Comparison of ENCODE assay signal across 8 cellular contexts in genomic region chr12:93399183-93399863, GRCh38. TPM values are rescaled to one million over a fixed set of nuclear protein-coding genes. Genes with fewer than 3 reads are reported as not detected.
DNase-seq lines count a peak whose midpoint lies in the region; ATAC-seq, FAIRE-seq and TF ChIP-seq lines count a peak whose summit lies in the region.
"Not testable (repeated sequence)": the region's sequence is repeated elsewhere in the genome, so short reads cannot be mapped to it uniquely, and the experiment has no call there.

No MANE protein-coding gene starts in this region.

- TF ChIP-seq POLR2A in H1 (IDR thresholded peaks at IDR 0.05; ENCODE audit: control extremely low read depth in 1 of 2, low read depth in 2 of 2, low read length in 2 of 2) = not testable (repeated sequence)

- not testable (repeated sequence) for H4K8ac ChIP-seq in H1 (ENCODE audit: extremely low read depth, insufficient read depth, low read length)

- not testable (repeated sequence) for H2AFZ ChIP-seq in H1 (ENCODE audit: low read length)

- H3K4me1 ChIP-seq in H1 (replicated peaks in 1 of 4; ENCODE audit: control insufficient read depth in 3 of 4, insufficient read depth in 4 of 4, low read length in 3 of 4) = not testable (repeated sequence)

- not testable (repeated sequence) for H3K14ac ChIP-seq in H1 (ENCODE audit: insufficient read length)

- TF ChIP-seq RAD21 in H1 (IDR thresholded peaks at IDR 0.05 in 1 of 2, conservative IDR thresholded peaks at IDR 0.05 in 1 of 2; ENCODE audit: low read depth in 2 of 2, low read length in 2 of 2) = not testable (repeated sequence)

- H3K4ac ChIP-seq in H1 (replicated peaks; ENCODE audit: insufficient read length, low read depth, low read length) = not testable (repeated sequence)

- H3K9me3 ChIP-seq in T-helper 17 cell (ENCODE audit: control insufficient read depth, low read length, poor library complexity, severe bottlenecking); H1 (ENCODE audit: insufficient read depth in 2 of 2, low read depth in 1 of 2, low read length in 1 of 2): not testable (repeated sequence)

- H3K4me1 Mint-ChIP-seq in T-helper 17 cell, memory B cell: not testable (repeated sequence)

- H3K4me3 ChIP-seq in H1 (ENCODE audit: extremely low read depth in 1 of 4, insufficient read depth in 2 of 4, low read depth in 3 of 4, low read length in 4 of 4) = not testable (repeated sequence)

- H3K27ac ChIP-seq in H1 (ENCODE audit: low read depth, low read length) = not testable (repeated sequence)

- H3K56ac ChIP-seq in H1 (replicated peaks; ENCODE audit: insufficient read length, low read depth, low read length) = not testable (repeated sequence)

- not testable (repeated sequence) for DNase-seq in T-helper 17 cell; H1 (ENCODE audit: low read depth in 1 of 2, low spot score in 2 of 2); memory B cell (ENCODE audit: low spot score in 2 of 2)

- no CpG with 5 or more reads among the region's 5 CpGs for WGBS in H1 (ENCODE audit: extremely low coverage in 1 of 2, insufficient coverage in 1 of 2, insufficient read length in 1 of 2, insufficient replicate concordance in 2 of 2, low coverage in 1 of 2, low lambda C conversion rate in 2 of 2, missing lambda C conversion rate in 1 of 2), 2 experiments

- ATAC-seq in GM18909 (IDR thresholded peaks at IDR 0.05; ENCODE audit: poor library complexity, unreplicated experiment) = peak; percentile 84
- ATAC-seq in GM21526 (IDR thresholded peaks at IDR 0.05; ENCODE audit: low FRiP score, unreplicated experiment) = peak; percentile 78
- ATAC-seq in HG02884 (IDR thresholded peaks at IDR 0.05; ENCODE audit: unreplicated experiment) = peak; percentile 84
- peak; percentile 89 for ATAC-seq in HG03432 (IDR thresholded peaks at IDR 0.05; ENCODE audit: unreplicated experiment)
- ATAC-seq in T-helper 17 cell = peak; percentile 99
- peak; percentile 100 for ATAC-seq in memory B cell (ENCODE audit: low read depth)

- not testable (repeated sequence) for H3K36me3 Mint-ChIP-seq in T-helper 17 cell (ENCODE audit: low read depth); memory B cell

- H2BK5ac ChIP-seq in H1 (ENCODE audit: low read depth, low read length) = not testable (repeated sequence)

- H3K9me3 Mint-ChIP-seq in memory B cell = not testable (repeated sequence)

- H2AK5ac ChIP-seq in H1 (ENCODE audit: low read depth, low read length) = not testable (repeated sequence)

- not testable (repeated sequence) for TF ChIP-seq EP300 in H1 (IDR thresholded peaks at IDR 0.05; ENCODE audit: borderline replicate concordance in 1 of 2, low read depth in 2 of 2, low read length in 2 of 2)

- H4K20me1 ChIP-seq in H1 (replicated peaks in 1 of 2; ENCODE audit: control insufficient read depth in 1 of 2, insufficient read depth in 2 of 2, low read length in 2 of 2) = not testable (repeated sequence)

- H4K91ac ChIP-seq in H1 (replicated peaks; ENCODE audit: insufficient read length, low read length) = not testable (repeated sequence)

- H3K4me3 Mint-ChIP-seq in T-helper 17 cell, memory B cell: not testable (repeated sequence)

- H3K23me2 ChIP-seq in H1 (ENCODE audit: low read depth, low read length) = not testable (repeated sequence)

- not testable (repeated sequence) for H2BK120ac ChIP-seq in H1 (replicated peaks; ENCODE audit: low read depth, low read length)

- H3K27ac Mint-ChIP-seq in T-helper 17 cell = not testable (repeated sequence)
- peak overlapping the region; percentile 63 for H3K27ac Mint-ChIP-seq in memory B cell

- not testable (repeated sequence) for H2BK12ac ChIP-seq in H1 (ENCODE audit: low read depth, low read length)

- POLR2A ChIA-PET in H1 (lab: Charles Lee; ENCODE audit: partially characterized antibody) = not testable (repeated sequence)

- H3K79me2 ChIP-seq in H1 (ENCODE audit: control insufficient read depth in 1 of 2, insufficient read depth in 2 of 2, low read length in 2 of 2) = not testable (repeated sequence)

- H3K9ac ChIP-seq in H1 (replicated peaks in 1 of 4; ENCODE audit: extremely low read depth in 1 of 4, low read depth in 3 of 4, low read length in 3 of 4) = not testable (repeated sequence)

- H4K5ac ChIP-seq in H1 (ENCODE audit: insufficient read length, low read depth, low read length) = not testable (repeated sequence)

- H2BK20ac ChIP-seq in H1 (ENCODE audit: low read length) = not testable (repeated sequence)

- H3K27me3 ChIP-seq in H1 (replicated peaks in 1 of 4; ENCODE audit: control insufficient read depth in 3 of 4, extremely low read depth in 1 of 4, insufficient read depth in 3 of 4, low read length in 3 of 4) = not testable (repeated sequence)

- not testable (repeated sequence) for H3K27me3 Mint-ChIP-seq in T-helper 17 cell, memory B cell

- FAIRE-seq in A204.1 (lab: Jason Lieb, UNC) = peak; percentile 99
- peak; percentile 100 for FAIRE-seq in H1 (lab: Jason Lieb, UNC)

- peaks cover 0 to 23% (median 16%) of the 10 kb centered on the region in 4 experiments; a peak in 4 of 8 replicates for H3K36me3 ChIP-seq in H1 (ENCODE audit: control insufficient read depth in 2 of 4, insufficient read depth in 4 of 4, low read length in 3 of 4)

- H3K79me1 ChIP-seq in H1 (ENCODE audit: low read depth, low read length) = not testable (repeated sequence)

- H3K23ac ChIP-seq in H1 (ENCODE audit: insufficient read length) = not testable (repeated sequence)

- not testable (repeated sequence) for H3K4me2 ChIP-seq in H1 (ENCODE audit: insufficient read depth in 1 of 2, low read depth in 2 of 2, low read length in 2 of 2)

- H3K18ac ChIP-seq in H1 (ENCODE audit: extremely low read depth, low read length) = not testable (repeated sequence)

- H2BK15ac ChIP-seq in H1 (ENCODE audit: low read length) = not testable (repeated sequence)

- CTCF ChIA-PET in H1 (lab: Charles Lee; ENCODE audit: partially characterized antibody) = interaction anchor here (0.8 to 1.2 kb wide), 2 partner anchors 13 to 20 kb away, joined by 4 to 6 read pairs; no protein-coding TSS in a partner anchor

- not testable (repeated sequence) for TF ChIP-seq CTCF in H1 (IDR thresholded peaks at IDR 0.05; ENCODE audit: control extremely low read depth in 1 of 3, insufficient read depth in 1 of 3, low read depth in 1 of 3, low read length in 3 of 3)

RNA-seq across cellular contexts. Expression of gene NUDT4, which starts 21.6 kb away (rescaled TPM):
- 10 to 100 TPM; 60.4 to 78.8 TPM for total RNA-seq in T-helper 17 cell
- 61.0 and 71.7 TPM in 2 replicates for total RNA-seq in H1 (2021; fragmentation: NEBNext Ultra II Directional; extraction: Animal tissue kit (Norgen Biotek cat#: 25700))
- polyA plus RNA-seq in H1 (2011; rRNA removed) = 12.9 and 17.3 TPM in 2 replicates
- polyA plus RNA-seq in H1 (2011; cell fraction: cytosol; rRNA removed) = 20.1 TPM
- polyA plus RNA-seq in H1 (2011; cell fraction: nucleus; rRNA removed) = 5.8 TPM
- 15.0 to 31.6 TPM (median 17.9 TPM) in 4 replicates for polyA plus RNA-seq in H1 (2012, experiment 1 of 2)
- 8.7 TPM for polyA plus RNA-seq in H1 (2012, experiment 2 of 2)
- polyA plus RNA-seq in H1 (2013, experiment 1 of 2) = 31.7 TPM
- polyA plus RNA-seq in H1 (2013, experiment 2 of 2) = 32.7 TPM
- polyA minus RNA-seq in H1 (2011; rRNA and poly(A)+ RNA removed) = 17.9 and 19.2 TPM in 2 replicates
- 26.9 TPM for polyA minus RNA-seq in H1 (2011; cell fraction: cytosol; rRNA and poly(A)+ RNA removed)
- 18.6 TPM for polyA minus RNA-seq in H1 (2011; cell fraction: nucleus; rRNA and poly(A)+ RNA removed)

RNA-seq across cellular contexts. Expression of gene UBE2N, which starts 42.4 kb away (rescaled TPM):
- 10 to 100 TPM; 94.1 to 99.6 TPM for total RNA-seq in T-helper 17 cell
- total RNA-seq in H1 (2021; fragmentation: NEBNext Ultra II Directional; extraction: Animal tissue kit (Norgen Biotek cat#: 25700)) = 215 and 225 TPM in 2 replicates
- 62.1 and 108 TPM in 2 replicates for polyA plus RNA-seq in H1 (2011; rRNA removed)
- 130 TPM for polyA plus RNA-seq in H1 (2011; cell fraction: cytosol; rRNA removed)
- polyA plus RNA-seq in H1 (2011; cell fraction: nucleus; rRNA removed) = 132 TPM
- 210 to 347 TPM (median 221 TPM) in 4 replicates for polyA plus RNA-seq in H1 (2012, experiment 1 of 2)
- 28.2 TPM for polyA plus RNA-seq in H1 (2012, experiment 2 of 2)
- polyA plus RNA-seq in H1 (2013, experiment 1 of 2) = 181 TPM
- polyA plus RNA-seq in H1 (2013, experiment 2 of 2) = 189 TPM
- polyA minus RNA-seq in H1 (2011; rRNA and poly(A)+ RNA removed) = 152 and 209 TPM in 2 replicates
- 84.9 TPM for polyA minus RNA-seq in H1 (2011; cell fraction: cytosol; rRNA and poly(A)+ RNA removed)
- polyA minus RNA-seq in H1 (2011; cell fraction: nucleus; rRNA and poly(A)+ RNA removed) = 39.3 TPM
